ENCODE assay signal across 17 cellular contexts in the genomic region with DNA sequence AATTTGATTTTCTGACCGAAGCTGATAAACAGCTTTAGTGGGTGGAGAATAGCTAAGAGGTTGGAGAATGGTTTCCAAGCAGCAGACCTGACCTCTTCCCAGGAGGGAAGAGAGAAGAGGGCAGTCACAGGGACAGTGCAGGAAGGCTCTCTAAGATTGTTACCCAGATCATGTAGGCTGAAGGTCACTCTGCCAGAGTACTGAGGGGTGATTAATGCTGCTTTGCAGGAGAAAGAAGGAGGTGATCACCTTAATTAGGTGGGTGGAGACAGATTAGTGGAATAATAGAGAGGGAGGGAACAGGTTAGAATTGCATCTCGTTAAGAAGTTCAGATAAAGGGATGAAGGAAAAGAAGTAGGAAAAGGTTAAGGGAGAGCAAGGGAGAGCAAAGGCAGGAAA.
"Had no signal": no experiment of that assay in that cellular context is flagged by ENCODE, and none has a peak within 500 bp of the region (broad histone marks: within the 10 kb centered on the region; RNA-seq: fewer than 3 reads in every experiment).

No MANE protein-coding gene starts in this region.

- H3K36me3 Mint-ChIP-seq: activated naive CD8-positive, alpha-beta T cell treated with anti-CD3 and anti-CD28 coated beads, Interleukin-2, amount 10 ng/mL, durations not matched to agents 7 days and 5 days; mesothelial cell of epicardium; naive thymus-derived CD4-positive, alpha-beta T cell; T-cell had no signal

- ATAC-seq: activated CD8-positive, alpha-beta T cell treated with anti-CD3 and anti-CD28 coated beads for 36 hours; activated T-cell treated with anti-CD3 and anti-CD28 coated beads, Interleukin-2, amount 50 U/mL, for 72 hours; naive thymus-derived CD4-positive, alpha-beta T cell; stimulated activated naive CD8-positive, alpha-beta T cell treated with anti-CD3 and anti-CD28 coated beads, Interleukin-15, Interleukin-2, amounts not matched to agents 100 U/mL and 50 U/mL, for 24 hours; T-cell had no signal

- H3K4me1 Mint-ChIP-seq: activated naive CD8-positive, alpha-beta T cell treated with anti-CD3 and anti-CD28 coated beads, Interleukin-2, amount 10 ng/mL, durations not matched to agents 7 days and 5 days; mesothelial cell of epicardium; naive thymus-derived CD4-positive, alpha-beta T cell; T-cell had no signal

- H3K27me3 Mint-ChIP-seq: activated CD8-positive, alpha-beta T cell treated with anti-CD3 and anti-CD28 coated beads for 36 hours; activated naive CD8-positive, alpha-beta T cell treated with anti-CD3 and anti-CD28 coated beads, Interleukin-2, amount 10 ng/mL, durations not matched to agents 7 days and 5 days; naive thymus-derived CD4-positive, alpha-beta T cell; T-cell had no signal

- DNase-seq: activated CD4-positive, alpha-beta T cell treated with anti-CD3 and anti-CD28 coated beads for 4 hours; activated CD8-positive, alpha-beta memory T cell treated with anti-CD3 and anti-CD28 coated beads, Interleukin-2, amount 50 U/mL, for 4 hours; activated CD8-positive, alpha-beta T cell treated with anti-CD3 and anti-CD28 coated beads for 36 hours; activated gamma-delta T cell treated with Interleukin-2 at 50 U/mL for 16 hours; activated naive CD8-positive, alpha-beta T cell treated with anti-CD3 and anti-CD28 coated beads, Interleukin-2, amount 10 ng/mL, durations not matched to agents 7 days and 5 days; activated T-cell treated with anti-CD3 and anti-CD28 coated beads, Interleukin-2, amount 50 U/mL, for 72 hours; aorta; foreskin melanocyte; head of caudate nucleus; kidney; naive thymus-derived CD4-positive, alpha-beta T cell; stimulated activated CD4-positive, alpha-beta T cell treated with anti-CD3 and anti-CD28 coated beads, Interleukin-4, amount 100 ng/mL, for 1 hour; stimulated activated CD8-positive, alpha-beta memory T cell treated with anti-CD3 and anti-CD28 coated beads, Interleukin-4, amount 100 ng/mL, for 48 hours; stimulated activated naive CD8-positive, alpha-beta T cell treated with anti-CD3 and anti-CD28 coated beads, Interleukin-15, Interleukin-2, amounts not matched to agents 100 U/mL and 50 U/mL, for 24 hours; T-cell; T1000 had no signal

- H3K27ac Mint-ChIP-seq: activated CD8-positive, alpha-beta T cell treated with anti-CD3 and anti-CD28 coated beads for 36 hours; activated naive CD8-positive, alpha-beta T cell treated with anti-CD3 and anti-CD28 coated beads, Interleukin-2, amount 10 ng/mL, durations not matched to agents 7 days and 5 days; activated T-cell treated with anti-CD3 and anti-CD28 coated beads, Interleukin-2, amount 50 U/mL, for 72 hours; mesothelial cell of epicardium; naive thymus-derived CD4-positive, alpha-beta T cell; T-cell had no signal

- H3K4me3 Mint-ChIP-seq: activated CD8-positive, alpha-beta T cell treated with anti-CD3 and anti-CD28 coated beads for 36 hours; activated naive CD8-positive, alpha-beta T cell treated with anti-CD3 and anti-CD28 coated beads, Interleukin-2, amount 10 ng/mL, durations not matched to agents 7 days and 5 days; activated T-cell treated with anti-CD3 and anti-CD28 coated beads, Interleukin-2, amount 50 U/mL, for 72 hours; mesothelial cell of epicardium; naive thymus-derived CD4-positive, alpha-beta T cell; T-cell had no signal
